ENCODE assay signal across 8 cellular contexts in genomic region chr7:18177815-18178660, GRCh38.
DNase-seq lines count a peak whose midpoint lies in the region; ATAC-seq and TF ChIP-seq lines count a peak whose summit lies in the region.

No MANE protein-coding gene starts in this region.

- H3K4me1 ChIP-seq in left lung (peaks cover 0 to 8% of the 10 kb centered on the region in 2 donors), GM23338 (ENCODE audit: insufficient read depth) (no peaks in the 10 kb centered on the region), foreskin keratinocyte (no peaks in the 10 kb centered on the region)

- peak; percentile 78 for ATAC-seq in GM19023 (IDR thresholded peaks at IDR 0.05; ENCODE audit: unreplicated experiment)
- ATAC-seq in HG03095 (IDR thresholded peaks at IDR 0.05; ENCODE audit: unreplicated experiment) = peak; percentile 92
- ATAC-seq in left lung = peak; percentile 79
- no peak for ATAC-seq in GM23338
- ATAC-seq in foreskin keratinocyte = no peak

- H3K4me3 ChIP-seq in left lung (no peak overlapping the region), GM23338 (no peak overlapping the region)

- POLR2A ChIA-PET in RWPE1 (lab: Yijun Ruan, JAX; ENCODE audit: low non-redundant PET) = no interaction called here

- H3K27ac ChIP-seq in RWPE1 (no peak overlapping the region), left lung (peak overlapping the region in 1 of 2 donors; percentile 82), GM23338 (ENCODE audit: low read depth) (no peak overlapping the region), foreskin keratinocyte (no peak overlapping the region)

- no peaks in the 10 kb centered on the region for H3K36me3 ChIP-seq in left lung
- H3K36me3 ChIP-seq in GM23338 (ENCODE audit: insufficient read depth) = no peaks in the 10 kb centered on the region

- no peak overlapping the region for H2AFZ ChIP-seq in GM23338

- H3K27me3 ChIP-seq in left lung (no peaks in the 10 kb centered on the region), GM23338 (ENCODE audit: insufficient read depth) (no peaks in the 10 kb centered on the region), foreskin keratinocyte (peaks cover 3% of the 10 kb centered on the region)

- H3K4me1 Mint-ChIP-seq in GM23338 = no peaks in the 10 kb centered on the region; the same call in 2 of the 3 replicates

- TF ChIP-seq CTCF in RWPE1 (conservative IDR thresholded peaks at IDR 0.05; ENCODE audit: low read depth) (no peak), left lung (IDR thresholded peaks at IDR 0.05) (no peak), GM23338 (conservative IDR thresholded peaks at IDR 0.05; ENCODE audit: low read depth in 2 of 2) (no peak), foreskin keratinocyte (conservative IDR thresholded peaks at IDR 0.05) (no peak)

- no peaks in the 10 kb centered on the region for H3K9me3 ChIP-seq in left lung

- H3F3A ChIP-seq in GM23338 (replicated peaks; ENCODE audit: low read depth) = no peaks in the 10 kb centered on the region

- H3K9me2 ChIP-seq in GM23338 (ENCODE audit: insufficient read depth) = no peaks in the 10 kb centered on the region

- no peak overlapping the region for H3K4me3 Mint-ChIP-seq in GM23338

- no peaks in the 10 kb centered on the region; the same call in 2 of the 3 replicates for H3K9me3 Mint-ChIP-seq in GM23338

- intact Hi-C loops in left lung (cut with DNase I) = no loop called here

- H4K20me1 ChIP-seq in GM23338 (replicated peaks; ENCODE audit: insufficient read depth) = no peaks in the 10 kb centered on the region

- no peak overlapping the region for H3K4me2 ChIP-seq in GM23338

- no peaks in the 10 kb centered on the region for H3K27me3 Mint-ChIP-seq in GM23338 (ENCODE audit: insufficient read depth, low read depth, poor library complexity)

- no peaks in the 10 kb centered on the region for H3K36me3 Mint-ChIP-seq in GM23338 (ENCODE audit: low read depth)

- CTCF ChIA-PET in RWPE1 (lab: Yijun Ruan, JAX) = interaction anchor here (0.6 kb wide), 3 partner anchors 33 to 1517 kb away, joined by 3 read pairs; no protein-coding TSS in a partner anchor

- no peak overlapping the region for H3K27ac Mint-ChIP-seq in GM23338

- H3K79me2 ChIP-seq in GM23338 (replicated peaks; ENCODE audit: insufficient read depth) = no peaks in the 10 kb centered on the region

- DNase-seq in Ammon's horn (ENCODE audit: low spot score) = peak; percentile 42
- peak; percentile 11 for DNase-seq in RWPE1 (ENCODE audit: low spot score)
- DNase-seq in left lung = peak in 1 of 2 donors; percentile 47
- DNase-seq in nucleus accumbens (lab: John Stamatoyannopoulos, UW) = no peak
- DNase-seq in GM23338 (ENCODE audit: low spot score) = no peak
- DNase-seq in foreskin keratinocyte = no peak

TF ChIP-seq in GM23338, 12 proteins besides CTCF, POLR2A, EP300 and RAD21 (continues in another document):
- no peak for TF ChIP-seq CREB1 (CRISPR knock-in tag; IDR thresholded peaks at IDR 0.05; ENCODE audit: low read depth)
- no peak for TF ChIP-seq NANOG (IDR thresholded peaks at IDR 0.05; ENCODE audit: borderline replicate concordance)
- TF ChIP-seq, protein P1, sequence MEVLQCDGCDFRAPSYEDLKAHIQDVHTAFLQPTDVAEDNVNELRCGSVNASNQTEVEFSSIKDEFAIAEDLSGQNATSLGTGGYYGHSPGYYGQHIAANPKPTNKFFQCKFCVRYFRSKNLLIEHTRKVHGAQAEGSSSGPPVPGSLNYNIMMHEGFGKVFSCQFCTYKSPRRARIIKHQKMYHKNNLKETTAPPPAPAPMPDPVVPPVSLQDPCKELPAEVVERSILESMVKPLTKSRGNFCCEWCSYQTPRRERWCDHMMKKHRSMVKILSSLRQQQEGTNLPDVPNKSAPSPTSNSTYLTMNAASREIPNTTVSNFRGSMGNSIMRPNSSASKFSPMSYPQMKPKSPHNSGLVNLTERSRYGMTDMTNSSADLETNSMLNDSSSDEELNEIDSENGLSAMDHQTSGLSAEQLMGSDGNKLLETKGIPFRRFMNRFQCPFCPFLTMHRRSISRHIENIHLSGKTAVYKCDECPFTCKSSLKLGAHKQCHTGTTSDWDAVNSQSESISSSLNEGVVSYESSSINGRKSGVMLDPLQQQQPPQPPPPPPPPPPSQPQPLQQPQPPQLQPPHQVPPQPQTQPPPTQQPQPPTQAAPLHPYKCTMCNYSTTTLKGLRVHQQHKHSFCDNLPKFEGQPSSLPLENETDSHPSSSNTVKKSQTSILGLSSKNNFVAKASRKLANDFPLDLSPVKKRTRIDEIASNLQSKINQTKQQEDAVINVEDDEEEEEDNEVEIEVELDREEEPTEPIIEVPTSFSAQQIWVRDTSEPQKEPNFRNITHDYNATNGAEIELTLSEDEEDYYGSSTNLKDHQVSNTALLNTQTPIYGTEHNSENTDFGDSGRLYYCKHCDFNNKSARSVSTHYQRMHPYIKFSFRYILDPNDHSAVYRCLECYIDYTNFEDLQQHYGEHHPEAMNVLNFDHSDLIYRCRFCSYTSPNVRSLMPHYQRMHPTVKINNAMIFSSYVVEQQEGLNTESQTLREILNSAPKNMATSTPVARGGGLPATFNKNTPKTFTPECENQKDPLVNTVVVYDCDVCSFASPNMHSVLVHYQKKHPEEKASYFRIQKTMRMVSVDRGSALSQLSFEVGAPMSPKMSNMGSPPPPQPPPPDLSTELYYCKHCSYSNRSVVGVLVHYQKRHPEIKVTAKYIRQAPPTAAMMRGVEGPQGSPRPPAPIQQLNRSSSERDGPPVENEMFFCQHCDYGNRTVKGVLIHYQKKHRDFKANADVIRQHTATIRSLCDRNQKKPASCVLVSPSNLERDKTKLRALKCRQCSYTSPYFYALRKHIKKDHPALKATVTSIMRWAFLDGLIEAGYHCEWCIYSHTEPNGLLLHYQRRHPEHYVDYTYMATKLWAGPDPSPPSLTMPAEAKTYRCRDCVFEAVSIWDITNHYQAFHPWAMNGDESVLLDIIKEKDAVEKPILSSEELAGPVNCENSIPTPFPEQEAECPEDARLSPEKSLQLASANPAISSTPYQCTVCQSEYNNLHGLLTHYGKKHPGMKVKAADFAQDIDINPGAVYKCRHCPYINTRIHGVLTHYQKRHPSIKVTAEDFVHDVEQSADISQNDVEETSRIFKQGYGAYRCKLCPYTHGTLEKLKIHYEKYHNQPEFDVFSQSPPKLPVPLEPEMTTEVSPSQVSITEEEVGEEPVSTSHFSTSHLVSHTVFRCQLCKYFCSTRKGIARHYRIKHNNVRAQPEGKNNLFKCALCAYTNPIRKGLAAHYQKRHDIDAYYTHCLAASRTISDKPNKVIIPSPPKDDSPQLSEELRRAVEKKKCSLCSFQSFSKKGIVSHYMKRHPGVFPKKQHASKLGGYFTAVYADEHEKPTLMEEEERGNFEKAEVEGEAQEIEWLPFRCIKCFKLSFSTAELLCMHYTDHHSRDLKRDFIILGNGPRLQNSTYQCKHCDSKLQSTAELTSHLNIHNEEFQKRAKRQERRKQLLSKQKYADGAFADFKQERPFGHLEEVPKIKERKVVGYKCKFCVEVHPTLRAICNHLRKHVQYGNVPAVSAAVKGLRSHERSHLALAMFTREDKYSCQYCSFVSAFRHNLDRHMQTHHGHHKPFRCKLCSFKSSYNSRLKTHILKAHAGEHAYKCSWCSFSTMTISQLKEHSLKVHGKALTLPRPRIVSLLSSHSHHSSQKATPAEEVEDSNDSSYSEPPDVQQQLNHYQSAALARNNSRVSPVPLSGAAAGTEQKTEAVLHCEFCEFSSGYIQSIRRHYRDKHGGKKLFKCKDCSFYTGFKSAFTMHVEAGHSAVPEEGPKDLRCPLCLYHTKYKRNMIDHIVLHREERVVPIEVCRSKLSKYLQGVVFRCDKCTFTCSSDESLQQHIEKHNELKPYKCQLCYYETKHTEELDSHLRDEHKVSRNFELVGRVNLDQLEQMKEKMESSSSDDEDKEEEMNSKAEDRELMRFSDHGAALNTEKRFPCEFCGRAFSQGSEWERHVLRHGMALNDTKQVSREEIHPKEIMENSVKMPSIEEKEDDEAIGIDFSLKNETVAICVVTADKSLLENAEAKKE (CRISPR knock-in tag; IDR thresholded peaks at IDR 0.05) = no peak
- TF ChIP-seq, protein P2, sequence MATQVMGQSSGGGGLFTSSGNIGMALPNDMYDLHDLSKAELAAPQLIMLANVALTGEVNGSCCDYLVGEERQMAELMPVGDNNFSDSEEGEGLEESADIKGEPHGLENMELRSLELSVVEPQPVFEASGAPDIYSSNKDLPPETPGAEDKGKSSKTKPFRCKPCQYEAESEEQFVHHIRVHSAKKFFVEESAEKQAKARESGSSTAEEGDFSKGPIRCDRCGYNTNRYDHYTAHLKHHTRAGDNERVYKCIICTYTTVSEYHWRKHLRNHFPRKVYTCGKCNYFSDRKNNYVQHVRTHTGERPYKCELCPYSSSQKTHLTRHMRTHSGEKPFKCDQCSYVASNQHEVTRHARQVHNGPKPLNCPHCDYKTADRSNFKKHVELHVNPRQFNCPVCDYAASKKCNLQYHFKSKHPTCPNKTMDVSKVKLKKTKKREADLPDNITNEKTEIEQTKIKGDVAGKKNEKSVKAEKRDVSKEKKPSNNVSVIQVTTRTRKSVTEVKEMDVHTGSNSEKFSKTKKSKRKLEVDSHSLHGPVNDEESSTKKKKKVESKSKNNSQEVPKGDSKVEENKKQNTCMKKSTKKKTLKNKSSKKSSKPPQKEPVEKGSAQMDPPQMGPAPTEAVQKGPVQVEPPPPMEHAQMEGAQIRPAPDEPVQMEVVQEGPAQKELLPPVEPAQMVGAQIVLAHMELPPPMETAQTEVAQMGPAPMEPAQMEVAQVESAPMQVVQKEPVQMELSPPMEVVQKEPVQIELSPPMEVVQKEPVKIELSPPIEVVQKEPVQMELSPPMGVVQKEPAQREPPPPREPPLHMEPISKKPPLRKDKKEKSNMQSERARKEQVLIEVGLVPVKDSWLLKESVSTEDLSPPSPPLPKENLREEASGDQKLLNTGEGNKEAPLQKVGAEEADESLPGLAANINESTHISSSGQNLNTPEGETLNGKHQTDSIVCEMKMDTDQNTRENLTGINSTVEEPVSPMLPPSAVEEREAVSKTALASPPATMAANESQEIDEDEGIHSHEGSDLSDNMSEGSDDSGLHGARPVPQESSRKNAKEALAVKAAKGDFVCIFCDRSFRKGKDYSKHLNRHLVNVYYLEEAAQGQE (IDR thresholded peaks at IDR 0.05; ENCODE audit: unreplicated experiment) = no peak
- no peak for TF ChIP-seq POLR2AphosphoS5 (IDR thresholded peaks at IDR 0.05; ENCODE audit: low read depth)
- TF ChIP-seq EZH2 (IDR thresholded peaks at IDR 0.05; ENCODE audit: low read depth, unreplicated experiment) = no peak
- TF ChIP-seq ZNF331 (CRISPR knock-in tag; IDR thresholded peaks at IDR 0.05; ENCODE audit: low read depth) = no peak
- no peak for TF ChIP-seq STAT1 (IDR thresholded peaks at IDR 0.05; ENCODE audit: unreplicated experiment)
- TF ChIP-seq EZH2phosphoT487 (IDR thresholded peaks at IDR 0.05; ENCODE audit: unreplicated experiment) = no peak
- TF ChIP-seq ZNF114 (CRISPR knock-in tag; IDR thresholded peaks at IDR 0.05) = no peak
- TF ChIP-seq JUNB (IDR thresholded peaks at IDR 0.05; ENCODE audit: unreplicated experiment) = no peak

Comparison
In these comparisons a context has a peak if more than half of its experiments do, and no peak if none do; other contexts are left out.
1. DNase-seq: peak in Ammon's horn (single experiment) and RWPE1 (single experiment); none in nucleus accumbens (0 of 56), GM23338 (single experiment) and foreskin keratinocyte (0 of 2).
2. ATAC-seq: peak in GM19023 (single experiment), HG03095 (single experiment) and left lung (single experiment); none in GM23338 (single experiment) and foreskin keratinocyte (single experiment).